Comparison of ENCODE assay signal across 8 cellular contexts in genomic region chr6:166775180-166775922, GRCh38.
A peak's percentile ranks its signal among the peaks of the same experiment; 100 is the strongest.
DNase-seq lines count a peak whose midpoint lies in the region; FAIRE-seq and TF ChIP-seq lines count a peak whose summit lies in the region.

No MANE protein-coding gene starts in this region.

- WGBS in liver: 47% methylated on average over 24 of the region's 24 CpGs

- POLR2A ChIA-PET in Caco-2 (lab: Charles Lee): no interaction called here

- no peaks in the 10 kb centered on the region for H3K36me3 Mint-ChIP-seq in Caco-2 (ENCODE audit: insufficient read depth, unreplicated experiment)

- intact Hi-C loops in Caco-2 (cut with micrococcal nuclease; ENCODE audit: unreplicated experiment): loop anchor here (1.0 kb wide), 3 partner anchors 176 to 367 kb away; no protein-coding TSS in a partner anchor
- intact Hi-C loops in colonic mucosa (cut with DNase I): loop anchor here (5.0 kb wide), 1 partner anchor 367 kb away; no protein-coding TSS in a partner anchor

- H3K9me3 ChIP-seq in Caco-2 (no peaks in the 10 kb centered on the region), colonic mucosa (no peaks in the 10 kb centered on the region), liver (ENCODE audit: control insufficient read depth in 4 of 4, low read length in 3 of 4) (no peaks in the 10 kb centered on the region)

- TF ChIP-seq CTCF in Caco-2 (IDR thresholded peaks at IDR 0.05; ENCODE audit: insufficient read depth in 1 of 2, low read depth in 1 of 2, low read length in 1 of 2, severe bottlenecking in 1 of 2, unreplicated experiment in 1 of 2) (peak; percentile 84 to 89), colonic mucosa (IDR thresholded peaks at IDR 0.05) (peak; percentile 73), liver (IDR thresholded peaks at IDR 0.05; ENCODE audit: low read depth, low read length, missing input control) (peak; percentile 81)

- no peaks in the 10 kb centered on the region for H3K9me3 Mint-ChIP-seq in Caco-2 (ENCODE audit: unreplicated experiment)

- no peak for FAIRE-seq in H54 (lab: Jason Lieb, UNC)

- H3K27me3 ChIP-seq in Caco-2 (replicated peaks; ENCODE audit: control insufficient read depth, insufficient read depth, low read length) (no peaks in the 10 kb centered on the region), colonic mucosa (no peaks in the 10 kb centered on the region), liver (ENCODE audit: control insufficient read depth in 4 of 4, insufficient read depth in 4 of 4, low read length in 3 of 4) (no peaks in the 10 kb centered on the region)

- no peaks in the 10 kb centered on the region for H3K36me3 ChIP-seq in Caco-2 (ENCODE audit: control insufficient read depth, insufficient read depth, low read length)
- no peaks in the 10 kb centered on the region for H3K36me3 ChIP-seq in colonic mucosa
- H3K36me3 ChIP-seq in liver (ENCODE audit: control insufficient read depth in 4 of 4, insufficient read depth in 3 of 4, low read depth in 1 of 4, low read length in 3 of 4): no peaks in the 10 kb centered on the region

- TF ChIP-seq RAD21 in liver (IDR thresholded peaks at IDR 0.05): peak; percentile 83 to 88

- H3K4me1 ChIP-seq in Caco-2 (no peaks in the 10 kb centered on the region), colonic mucosa (no peaks in the 10 kb centered on the region), liver (ENCODE audit: control insufficient read depth in 4 of 4, insufficient read depth in 4 of 4, low read length in 3 of 4) (no peaks in the 10 kb centered on the region)

- H3K27me3 Mint-ChIP-seq in Caco-2 (ENCODE audit: insufficient read depth, unreplicated experiment): peaks cover 29% of the 10 kb centered on the region

- peak overlapping the region; percentile 63 for H3K4me3 Mint-ChIP-seq in Caco-2 (ENCODE audit: unreplicated experiment)

- no TSS peak for BruUV-seq in Caco-2 (replicated peaks; lab: Mats Ljungman, UMichigan)

- DNase-seq in Caco-2: peak in 1 of 2 experiments; percentile 63
- peak; percentile 46 for DNase-seq in H54 (ENCODE audit: insufficient read length, low spot score)
- DNase-seq in NCI-H2171 treated with DMSO at 0.1 percent for 48 hours (lab: John Stamatoyannopoulos, UW): peak; percentile 71
- DNase-seq in activated CD4-positive, alpha-beta T cell treated with anti-CD3 and anti-CD28 coated beads for 24 hours (ENCODE audit: low read depth in 2 of 2): peak; percentile 39 to 44
- peak; percentile 40 for DNase-seq in colonic mucosa
- peak; percentile 37 to 44 (median 38) for DNase-seq in stimulated activated CD4-positive, alpha-beta T cell treated with anti-CD3 and anti-CD28 coated beads, TNF-alpha, amount 100 ng/mL, for 48 hours (ENCODE audit: low read depth in 3 of 3)
- no peak for DNase-seq in COR-L47 (lab: John Stamatoyannopoulos, UW)

- H3K9ac ChIP-seq in colonic mucosa (ENCODE audit: low read depth in 2 of 2, low read length in 2 of 2) (no peak overlapping the region), liver (ENCODE audit: low read depth in 1 of 2, low read length in 2 of 2) (no peak overlapping the region)

- peaks cover 7% of the 10 kb centered on the region for H3K4me1 Mint-ChIP-seq in Caco-2 (ENCODE audit: low read depth, unreplicated experiment)

- H3K27ac ChIP-seq in colonic mucosa (no peak overlapping the region), liver (ENCODE audit: low read depth in 1 of 2, low read length in 2 of 2) (no peak overlapping the region)

- H3K27ac Mint-ChIP-seq in Caco-2 (ENCODE audit: unreplicated experiment): no peak overlapping the region

- no peak overlapping the region for H3K4me3 ChIP-seq in Caco-2 (ENCODE audit: low read depth, low read length)
- no peak overlapping the region for H3K4me3 ChIP-seq in colonic mucosa
- no peak overlapping the region for H3K4me3 ChIP-seq in liver (ENCODE audit: low read depth in 1 of 3, low read length in 3 of 3)

- CTCF ChIA-PET in Caco-2 (lab: Charles Lee): interaction anchor here (0.6 to 2.6 kb wide), 13 partner anchors 9 to 367 kb away, joined by 3 to 29 read pairs (median 5); partner anchors contain the start of gene CCR6

- no peak for TF ChIP-seq POLR2A in H54 (IDR thresholded peaks at IDR 0.05; ENCODE audit: low read depth, low read length)

TF ChIP-seq in liver, 16 proteins besides CTCF, POLR2A, EP300 and RAD21:
- no peak for TF ChIP-seq YY1 (IDR thresholded peaks at IDR 0.05)
- no peak for TF ChIP-seq ZBTB33 (IDR thresholded peaks at IDR 0.05)
- TF ChIP-seq RXRA (IDR thresholded peaks at IDR 0.05): no peak
- no peak for TF ChIP-seq TAF1 (conservative IDR thresholded peaks at IDR 0.05)
- TF ChIP-seq MAX (IDR thresholded peaks at IDR 0.05): no peak
- TF ChIP-seq ATF3 (IDR thresholded peaks at IDR 0.05): no peak
- TF ChIP-seq GABPA (IDR thresholded peaks at IDR 0.05 in 1 of 2, conservative IDR thresholded peaks at IDR 0.05 in 1 of 2): no peak
- no peak for TF ChIP-seq HNF4G (IDR thresholded peaks at IDR 0.05)
- TF ChIP-seq HNF4A (conservative IDR thresholded peaks at IDR 0.05): no peak
- no peak for TF ChIP-seq FOXA1 (IDR thresholded peaks at IDR 0.05)
- no peak for TF ChIP-seq NR2F2 (IDR thresholded peaks at IDR 0.05)
- no peak for TF ChIP-seq JUND (IDR thresholded peaks at IDR 0.05)
- no peak for TF ChIP-seq EGR1 (IDR thresholded peaks at IDR 0.05; ENCODE audit: low read depth in 2 of 2)
- TF ChIP-seq SP1 (IDR thresholded peaks at IDR 0.05): no peak
- no peak for TF ChIP-seq FOXA2 (IDR thresholded peaks at IDR 0.05)
- no peak for TF ChIP-seq REST (IDR thresholded peaks at IDR 0.05)
